1 cellular context compared by ENCODE assay signal in the genomic region with DNA sequence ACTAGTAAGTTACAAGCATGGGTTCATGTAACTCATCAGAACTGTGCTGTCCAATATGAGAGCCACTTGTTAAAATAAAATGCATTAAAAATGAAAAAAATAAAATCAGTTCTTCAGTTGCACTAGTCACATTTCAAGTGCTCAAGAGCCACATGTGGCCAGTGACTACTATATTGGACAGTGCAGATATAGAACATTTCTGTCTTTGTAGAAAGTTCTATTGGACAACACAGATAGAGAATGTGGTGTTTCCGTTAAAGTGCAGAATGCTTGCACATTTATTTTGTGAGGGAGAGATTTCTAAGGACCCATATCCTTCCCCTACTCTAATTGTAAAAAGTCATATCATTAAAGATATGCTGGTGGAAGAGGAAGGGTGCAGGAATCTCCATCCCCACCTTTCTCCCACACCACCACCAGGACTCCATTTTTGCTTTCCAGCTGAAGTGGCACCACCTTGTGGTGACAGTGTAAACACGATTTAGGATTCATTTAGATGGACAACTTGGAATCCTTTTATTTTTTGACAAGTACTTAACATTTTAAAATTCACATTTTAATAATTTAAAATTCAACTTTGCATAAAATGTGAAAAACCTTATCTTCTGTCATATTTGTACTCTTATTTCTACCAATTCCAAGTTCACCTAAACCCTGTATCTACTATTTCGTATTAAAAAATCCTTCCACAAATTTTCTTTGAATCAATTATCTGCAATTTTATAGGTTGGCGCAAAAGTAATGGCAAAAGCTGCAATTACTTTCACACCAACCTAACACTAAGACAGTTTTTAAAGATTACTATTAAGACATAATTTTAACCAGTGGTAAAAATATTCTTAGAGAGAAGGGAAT.
TF ChIP-seq lines count a peak whose summit lies in the region.

No MANE protein-coding gene starts in this region.

TF ChIP-seq in HepG2, 621 proteins besides CTCF, POLR2A, EP300 and RAD21 (continued from another document):
- no peak for TF ChIP-seq ZNF354B (CRISPR knock-in tag; IDR thresholded peaks at IDR 0.05)
- TF ChIP-seq GATAD2A (CRISPR knock-in tag; IDR thresholded peaks at IDR 0.05), result 0 out of 2 replicates have a peak, but pooled peaks have one; percentile 20
- no peak for TF ChIP-seq ZNF792 (CRISPR knock-in tag; IDR thresholded peaks at IDR 0.05)
- TF ChIP-seq ZNF556 (CRISPR knock-in tag; IDR thresholded peaks at IDR 0.05; ENCODE audit: borderline replicate concordance), result no peak
- TF ChIP-seq FOXK1 (CRISPR knock-in tag; IDR thresholded peaks at IDR 0.05; ENCODE audit: borderline replicate concordance, low read depth), result peak; percentile 36; the same call in 1 of the 2 replicates
- TF ChIP-seq ZNF446 (CRISPR knock-in tag; IDR thresholded peaks at IDR 0.05), result no peak
- no peak for TF ChIP-seq RBAK (CRISPR knock-in tag; IDR thresholded peaks at IDR 0.05)
- TF ChIP-seq SMC3 (IDR thresholded peaks at IDR 0.05; ENCODE audit: low read length), result peak; percentile 95
- TF ChIP-seq ZNF557 (CRISPR knock-in tag; IDR thresholded peaks at IDR 0.05), result no peak
- no peak for TF ChIP-seq HCFC1 (IDR thresholded peaks at IDR 0.05; ENCODE audit: low read depth, low read length)
- TF ChIP-seq NAIF1 (CRISPR knock-in tag; IDR thresholded peaks at IDR 0.05; ENCODE audit: borderline replicate concordance), result no peak
TF ChIP-seq in HepG2: peak in this region for 12.
